Comparison of ENCODE assay signal across 8 cellular contexts in the genomic region with DNA sequence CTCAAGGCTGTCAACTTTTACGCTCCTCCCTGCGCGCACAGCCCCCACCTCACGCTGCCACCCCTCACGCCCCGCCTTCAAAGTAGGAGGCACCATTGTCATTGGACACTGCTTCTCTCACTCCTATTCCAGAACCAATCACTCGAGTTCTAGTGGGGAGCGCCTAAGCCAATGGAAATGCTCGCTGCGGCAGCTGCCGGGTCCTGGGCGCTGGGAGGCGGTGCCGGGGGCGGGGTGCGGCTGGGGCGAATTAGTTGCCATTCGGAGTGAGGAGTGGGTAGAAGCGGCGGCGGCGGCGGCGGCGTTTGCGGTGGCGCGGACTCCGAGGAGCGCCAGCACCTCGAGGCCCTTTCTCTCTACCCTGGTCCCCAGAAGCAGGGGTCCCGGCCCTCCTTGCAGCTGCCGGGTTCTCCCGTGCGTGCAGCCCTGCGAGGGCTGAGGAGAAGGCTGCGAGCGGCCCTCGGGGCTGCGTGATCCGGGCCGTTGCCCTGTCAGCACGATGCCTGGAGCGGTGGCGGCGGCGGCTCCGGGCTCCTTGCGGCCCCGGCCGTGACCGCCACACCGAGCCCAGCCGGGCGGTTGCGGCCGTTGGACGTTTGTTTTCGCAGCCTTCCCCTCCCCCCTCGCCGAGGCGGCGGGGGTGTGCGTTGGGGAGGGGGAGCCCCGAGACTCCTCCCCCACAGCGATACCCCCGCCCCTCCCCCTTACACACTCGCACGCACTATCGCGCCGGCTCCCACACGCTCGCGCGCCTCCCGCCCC. TPM values are rescaled to one million over a fixed set of nuclear protein-coding genes. Genes with fewer than 3 reads are reported as not detected.
DNase-seq lines count a peak whose midpoint lies in the region; ATAC-seq, FAIRE-seq and TF ChIP-seq lines count a peak whose summit lies in the region.

A gene (plus strand): TSS at position 253 of the 762 bp plus-strand sequence. CDS start 555 bp downstream, outside the sequence.

- TF ChIP-seq CTCF in right atrium auricular region (IDR thresholded peaks at IDR 0.05), result no peak
- no peak for TF ChIP-seq CTCF in psoas muscle (IDR thresholded peaks at IDR 0.05)

- peaks cover 0 to 31% of the 10 kb centered on the region in 2 donors for H3K4me1 ChIP-seq in right atrium auricular region
- peaks cover 15% of the 10 kb centered on the region for H3K4me1 ChIP-seq in psoas muscle

- ATAC-seq in GM18498 (IDR thresholded peaks at IDR 0.05; ENCODE audit: unreplicated experiment) (peak; percentile 80), HG02938 (IDR thresholded peaks at IDR 0.05; ENCODE audit: unreplicated experiment) (peak; percentile 84), psoas muscle (peak; percentile 98 to 99 (median 99))

- WGBS in psoas muscle, 3 donors, result 0 to 1% (median 0%) methylated on average over 40 to 76 of the region's 77 CpGs

- peak; percentile 97 for FAIRE-seq in urothelium cell line (lab: Jason Lieb, UNC)

- intact Hi-C loops in psoas muscle (cut with DNase I), result loop anchor here (5.0 to 10.0 kb wide), 2 partner anchors 106 to 284 kb away; no protein-coding TSS in a partner anchor

- no peaks in the 10 kb centered on the region for H3K9me3 ChIP-seq in right atrium auricular region
- no peaks in the 10 kb centered on the region for H3K9me3 ChIP-seq in psoas muscle

- peak within 1 kb of the TSS; percentile 98 for H3K27ac ChIP-seq in angular gyrus (ENCODE audit: low read depth, low read length)
- H3K27ac ChIP-seq in right atrium auricular region, result peak within 1 kb of the TSS; percentile 92 to 98
- H3K27ac ChIP-seq in psoas muscle, result peak within 1 kb of the TSS; percentile 96

- peak within 1 kb of the TSS; percentile 91 to 98 for H3K4me3 ChIP-seq in right atrium auricular region
- peak within 1 kb of the TSS; percentile 99 for H3K4me3 ChIP-seq in psoas muscle

- H3K36me3 ChIP-seq in right atrium auricular region (no peaks in the 10 kb centered on the region), psoas muscle (ENCODE audit: insufficient read depth in 1 of 2, low read depth in 1 of 2) (no peaks in the 10 kb centered on the region)

- DNase-seq in NCI-H187 (lab: John Stamatoyannopoulos, UW), result peak; percentile 93
- DNase-seq in T-helper 2 cell, result peak; percentile 91 to 99 (median 95)
- DNase-seq in right atrium auricular region (ENCODE audit: low spot score), result peak; percentile 97
- peak; percentile 95 to 97 for DNase-seq in psoas muscle
- DNase-seq in urothelium cell line (ENCODE audit: low spot score), result peak; percentile 99

- no peaks in the 10 kb centered on the region for H3K27me3 ChIP-seq in right atrium auricular region
- no peaks in the 10 kb centered on the region for H3K27me3 ChIP-seq in psoas muscle (ENCODE audit: insufficient read depth in 3 of 3, low read length in 2 of 3)

RNA-seq across cellular contexts. Expression of the gene that starts here (rescaled TPM):
- total RNA-seq in right atrium auricular region (1 to 10 TPM; 3.4 to 3.8 TPM), psoas muscle (1 to 10 TPM; 2.8 to 8.0 (median 4.1) TPM)
- polyA plus RNA-seq in psoas muscle, result 1 to 10 TPM in 1 of 3 donors, under 1 TPM in 2; 0.57 to 4.0 (median 0.84) TPM

Comparison
In these comparisons a context has a peak if more than half of its experiments do, and no peak if none do; other contexts are left out.
1. Peak in every context shown above with its lines: DNase-seq, ATAC-seq, H3K4me3 ChIP-seq and H3K27ac ChIP-seq.